8 cellular contexts compared by ENCODE assay signal in genomic region chr5:151224372-151224771, GRCh38. TPM values are rescaled to one million over a fixed set of nuclear protein-coding genes. Genes with fewer than 3 reads are reported as not detected.
DNase-seq lines count a peak whose midpoint lies in the region; ATAC-seq, FAIRE-seq and TF ChIP-seq lines count a peak whose summit lies in the region.

No MANE protein-coding gene starts in this region.

- peak; percentile 47 for FAIRE-seq in GM19239 (lab: Jason Lieb, UNC)

- H3K27ac ChIP-seq in body of pancreas, result peak overlapping the region in 3 of 4 donors; percentile 78 to 89 (median 86)

- intact Hi-C loops in body of pancreas (cut with DNase I) (no loop called here), posterior vena cava (cut with DNase I) (loop anchor here in 1 of 2 donors (10.0 kb wide), 1 partner anchor 50 kb away; no protein-coding TSS in a partner anchor)

- no peaks in the 10 kb centered on the region for H3K36me3 ChIP-seq in body of pancreas (replicated peaks in 1 of 2; ENCODE audit: insufficient read depth in 1 of 2, low read depth in 2 of 2)

- DNase-seq in GM19239 (ENCODE audit: insufficient read length, low spot score) (no peak), body of pancreas (no peak), posterior vena cava (ENCODE audit: low spot score) (peak; percentile 44), T1000 (lab: John Stamatoyannopoulos, UW) (no peak), cortex of kidney (lab: John Stamatoyannopoulos, UW) (no peak)
- DNase-seq in activated effector memory CD4-positive, alpha-beta T cell treated with anti-CD3 and anti-CD28 coated beads, Interleukin-2, amount 50 U/mL, for 16 hours, result no peak
- no peak for DNase-seq in NK-92 treated with Interleukin-12 subunit alpha and Interleukin-12 subunit beta, amount 100 ng/mL, for 24 hours (lab: John Stamatoyannopoulos, UW)

- no peaks in the 10 kb centered on the region for H3K9me3 ChIP-seq in body of pancreas

- TF ChIP-seq POLR2A in body of pancreas (IDR thresholded peaks at IDR 0.05), result no peak

- H3K27me3 ChIP-seq in body of pancreas, result no peaks in the 10 kb centered on the region

- no peak overlapping the region for H3K4me3 ChIP-seq in body of pancreas

- WGBS in body of pancreas, 2 donors, result 82 to 90% methylated on average over 6 of the region's 6 CpGs

- ATAC-seq in HG03520 (IDR thresholded peaks at IDR 0.05; ENCODE audit: unreplicated experiment), result peak; percentile 41
- no peak for ATAC-seq in body of pancreas

- no peak for TF ChIP-seq CTCF in body of pancreas (IDR thresholded peaks at IDR 0.05)

- peaks cover 39% of the 10 kb centered on the region for H3K4me1 ChIP-seq in body of pancreas

RNA-seq across cellular contexts. Expression of gene CCDC69, which starts 0.5 kb away (rescaled TPM):
- total RNA-seq in body of pancreas (10 to 100 TPM; 34.8 to 44.8 TPM), posterior vena cava (10 to 100 TPM; 70.6 to 72.4 TPM)

RNA-seq across cellular contexts. Expression of gene GM2A, which starts 28.6 kb away (rescaled TPM):
- total RNA-seq in body of pancreas, result 10 to 100 TPM in 1 of 2 donors, 1 to 10 TPM in 1; 8.9 to 17.9 TPM
- total RNA-seq in posterior vena cava, result 10 to 100 TPM; 23.4 to 41.6 TPM
